In the genomic region with DNA sequence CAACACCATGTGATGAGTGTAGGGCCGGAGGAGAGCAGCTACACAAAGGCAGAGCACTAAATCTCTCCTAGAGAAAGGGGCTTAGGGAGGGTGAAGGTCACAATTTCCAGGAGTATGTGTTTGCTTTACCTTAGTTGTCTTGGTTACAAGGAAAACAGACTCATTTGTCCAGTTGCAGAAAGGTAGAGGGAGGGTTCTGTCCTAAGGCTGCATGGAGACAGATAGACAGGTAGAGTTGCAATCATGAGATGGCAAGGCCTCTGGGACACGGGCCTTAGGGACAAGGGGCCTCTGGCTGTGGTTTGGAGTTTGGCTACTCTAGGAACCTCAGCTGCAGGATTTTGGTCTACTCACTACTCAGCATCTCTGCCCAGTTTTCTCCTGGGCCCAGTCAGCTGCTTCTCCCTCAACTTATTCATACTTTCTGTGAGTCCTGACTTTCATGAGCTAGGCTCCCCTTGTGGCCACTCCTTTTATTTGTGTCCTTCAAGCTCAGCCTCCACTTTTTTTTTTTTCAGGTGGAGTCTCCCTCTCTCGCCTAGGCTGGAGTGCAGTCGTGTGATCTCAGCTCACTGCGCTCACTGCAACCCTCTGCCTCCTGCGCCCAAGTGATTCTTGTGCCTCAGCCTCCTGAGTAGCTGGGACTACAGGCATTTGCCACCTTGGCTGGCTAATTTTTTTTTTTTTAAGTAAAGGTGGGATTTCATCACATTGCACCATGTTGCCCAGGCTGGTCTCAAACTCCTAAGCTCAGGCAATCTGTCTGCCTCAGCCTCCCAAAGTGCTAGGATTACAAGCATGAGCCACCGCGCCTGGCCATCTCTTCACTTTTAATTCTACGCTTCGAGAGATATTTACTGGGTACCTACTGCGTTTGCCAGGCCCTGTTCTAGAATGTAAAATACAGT, we compare ENCODE assay signal across 1 cellular context.
TF ChIP-seq lines count a peak whose summit lies in the region.

No MANE protein-coding gene starts in this region.

TF ChIP-seq in HepG2, 621 proteins besides CTCF, POLR2A, EP300 and RAD21 (continued from another document and continues in another):
- TF ChIP-seq, protein P1, sequence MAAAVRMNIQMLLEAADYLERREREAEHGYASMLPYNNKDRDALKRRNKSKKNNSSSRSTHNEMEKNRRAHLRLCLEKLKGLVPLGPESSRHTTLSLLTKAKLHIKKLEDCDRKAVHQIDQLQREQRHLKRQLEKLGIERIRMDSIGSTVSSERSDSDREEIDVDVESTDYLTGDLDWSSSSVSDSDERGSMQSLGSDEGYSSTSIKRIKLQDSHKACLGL (CRISPR knock-in tag; IDR thresholded peaks at IDR 0.05) = no peak
- TF ChIP-seq ATF7-NPFF (CRISPR knock-in tag; IDR thresholded peaks at IDR 0.05; ENCODE audit: low read depth) (no peak), ZNF512B (CRISPR knock-in tag; IDR thresholded peaks at IDR 0.05; ENCODE audit: borderline replicate concordance) (no peak), ZNF260 (CRISPR knock-in tag; IDR thresholded peaks at IDR 0.05; ENCODE audit: borderline replicate concordance, low read depth) (no peak), NR2F1 (CRISPR knock-in tag; IDR thresholded peaks at IDR 0.05) (no peak), RFX3 (CRISPR knock-in tag; IDR thresholded peaks at IDR 0.05) (peak; percentile 80), HOXA9 (CRISPR knock-in tag; IDR thresholded peaks at IDR 0.05; ENCODE audit: borderline replicate concordance) (no peak), ZNF350 (CRISPR knock-in tag; IDR thresholded peaks at IDR 0.05; ENCODE audit: borderline replicate concordance, low read depth) (peak; percentile 20; the same call in 1 of the 2 replicates), ZNF563 (CRISPR knock-in tag; IDR thresholded peaks at IDR 0.05) (no peak), NFYB (CRISPR knock-in tag; IDR thresholded peaks at IDR 0.05) (no peak), GFI1 (CRISPR knock-in tag; IDR thresholded peaks at IDR 0.05; ENCODE audit: borderline replicate concordance) (no peak), ZNF724P (CRISPR knock-in tag; IDR thresholded peaks at IDR 0.05; ENCODE audit: borderline replicate concordance) (no peak), PITX1 (CRISPR knock-in tag; IDR thresholded peaks at IDR 0.05) (0 out of 2 replicates have a peak, but pooled peaks have one; percentile 15), NR2F6 (IDR thresholded peaks at IDR 0.05) (0 out of 2 replicates have a peak, but pooled peaks have one; percentile 42), NR2F6 (CRISPR knock-in tag; IDR thresholded peaks at IDR 0.05) (no peak), KDM6A (CRISPR knock-in tag; IDR thresholded peaks at IDR 0.05; ENCODE audit: low read depth) (peak; percentile 46; the same call in 1 of the 2 replicates), CHCHD3 (CRISPR knock-in tag; IDR thresholded peaks at IDR 0.05) (no peak), THAP11 (CRISPR knock-in tag; IDR thresholded peaks at IDR 0.05) (no peak), ZNF207 (IDR thresholded peaks at IDR 0.05; ENCODE audit: borderline replicate concordance) (no peak), HMGA1 (CRISPR knock-in tag; conservative IDR thresholded peaks at IDR 0.05) (no peak), CBX2 (IDR thresholded peaks at IDR 0.05; ENCODE audit: low read depth, low read length) (no peak), CBX2 (CRISPR knock-in tag; IDR thresholded peaks at IDR 0.05; ENCODE audit: low read depth) (no peak), ZNF282 (IDR thresholded peaks at IDR 0.05; ENCODE audit: partially characterized antibody) (no peak), ETV6 (CRISPR knock-in tag; conservative IDR thresholded peaks at IDR 0.05) (no peak), THAP9 (CRISPR knock-in tag; IDR thresholded peaks at IDR 0.05; ENCODE audit: borderline replicate concordance) (no peak), ZBTB3 (CRISPR knock-in tag; IDR thresholded peaks at IDR 0.05; ENCODE audit: borderline replicate concordance, low read depth) (no peak), CREB1 (IDR thresholded peaks at IDR 0.05) (no peak), CREB1 (CRISPR knock-in tag; IDR thresholded peaks at IDR 0.05) (no peak), NFKB2 (CRISPR knock-in tag; IDR thresholded peaks at IDR 0.05; ENCODE audit: borderline replicate concordance) (no peak), ZNF792 (CRISPR knock-in tag; IDR thresholded peaks at IDR 0.05) (no peak)
- TF ChIP-seq, protein P2, sequence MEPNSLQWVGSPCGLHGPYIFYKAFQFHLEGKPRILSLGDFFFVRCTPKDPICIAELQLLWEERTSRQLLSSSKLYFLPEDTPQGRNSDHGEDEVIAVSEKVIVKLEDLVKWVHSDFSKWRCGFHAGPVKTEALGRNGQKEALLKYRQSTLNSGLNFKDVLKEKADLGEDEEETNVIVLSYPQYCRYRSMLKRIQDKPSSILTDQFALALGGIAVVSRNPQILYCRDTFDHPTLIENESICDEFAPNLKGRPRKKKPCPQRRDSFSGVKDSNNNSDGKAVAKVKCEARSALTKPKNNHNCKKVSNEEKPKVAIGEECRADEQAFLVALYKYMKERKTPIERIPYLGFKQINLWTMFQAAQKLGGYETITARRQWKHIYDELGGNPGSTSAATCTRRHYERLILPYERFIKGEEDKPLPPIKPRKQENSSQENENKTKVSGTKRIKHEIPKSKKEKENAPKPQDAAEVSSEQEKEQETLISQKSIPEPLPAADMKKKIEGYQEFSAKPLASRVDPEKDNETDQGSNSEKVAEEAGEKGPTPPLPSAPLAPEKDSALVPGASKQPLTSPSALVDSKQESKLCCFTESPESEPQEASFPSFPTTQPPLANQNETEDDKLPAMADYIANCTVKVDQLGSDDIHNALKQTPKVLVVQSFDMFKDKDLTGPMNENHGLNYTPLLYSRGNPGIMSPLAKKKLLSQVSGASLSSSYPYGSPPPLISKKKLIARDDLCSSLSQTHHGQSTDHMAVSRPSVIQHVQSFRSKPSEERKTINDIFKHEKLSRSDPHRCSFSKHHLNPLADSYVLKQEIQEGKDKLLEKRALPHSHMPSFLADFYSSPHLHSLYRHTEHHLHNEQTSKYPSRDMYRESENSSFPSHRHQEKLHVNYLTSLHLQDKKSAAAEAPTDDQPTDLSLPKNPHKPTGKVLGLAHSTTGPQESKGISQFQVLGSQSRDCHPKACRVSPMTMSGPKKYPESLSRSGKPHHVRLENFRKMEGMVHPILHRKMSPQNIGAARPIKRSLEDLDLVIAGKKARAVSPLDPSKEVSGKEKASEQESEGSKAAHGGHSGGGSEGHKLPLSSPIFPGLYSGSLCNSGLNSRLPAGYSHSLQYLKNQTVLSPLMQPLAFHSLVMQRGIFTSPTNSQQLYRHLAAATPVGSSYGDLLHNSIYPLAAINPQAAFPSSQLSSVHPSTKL (CRISPR knock-in tag; IDR thresholded peaks at IDR 0.05) = peak; percentile 42; the same call in 1 of the 2 replicates
- TF ChIP-seq, protein P3, sequence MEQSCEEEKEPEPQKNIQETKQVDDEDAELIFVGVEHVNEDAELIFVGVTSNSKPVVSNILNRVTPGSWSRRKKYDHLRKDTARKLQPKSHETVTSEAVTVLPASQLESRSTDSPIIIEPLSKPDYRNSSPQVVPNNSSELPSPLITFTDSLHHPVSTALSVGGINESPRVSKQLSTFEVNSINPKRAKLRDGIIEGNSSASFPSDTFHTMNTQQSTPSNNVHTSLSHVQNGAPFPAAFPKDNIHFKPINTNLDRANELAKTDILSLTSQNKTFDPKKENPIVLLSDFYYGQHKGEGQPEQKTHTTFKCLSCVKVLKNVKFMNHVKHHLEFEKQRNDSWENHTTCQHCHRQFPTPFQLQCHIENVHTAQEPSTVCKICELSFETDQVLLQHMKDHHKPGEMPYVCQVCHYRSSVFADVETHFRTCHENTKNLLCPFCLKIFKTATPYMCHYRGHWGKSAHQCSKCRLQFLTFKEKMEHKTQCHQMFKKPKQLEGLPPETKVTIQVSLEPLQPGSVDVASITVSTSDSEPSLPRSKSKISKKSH (CRISPR knock-in tag; IDR thresholded peaks at IDR 0.05; ENCODE audit: borderline replicate concordance) = no peak
- TF ChIP-seq, protein P4, sequence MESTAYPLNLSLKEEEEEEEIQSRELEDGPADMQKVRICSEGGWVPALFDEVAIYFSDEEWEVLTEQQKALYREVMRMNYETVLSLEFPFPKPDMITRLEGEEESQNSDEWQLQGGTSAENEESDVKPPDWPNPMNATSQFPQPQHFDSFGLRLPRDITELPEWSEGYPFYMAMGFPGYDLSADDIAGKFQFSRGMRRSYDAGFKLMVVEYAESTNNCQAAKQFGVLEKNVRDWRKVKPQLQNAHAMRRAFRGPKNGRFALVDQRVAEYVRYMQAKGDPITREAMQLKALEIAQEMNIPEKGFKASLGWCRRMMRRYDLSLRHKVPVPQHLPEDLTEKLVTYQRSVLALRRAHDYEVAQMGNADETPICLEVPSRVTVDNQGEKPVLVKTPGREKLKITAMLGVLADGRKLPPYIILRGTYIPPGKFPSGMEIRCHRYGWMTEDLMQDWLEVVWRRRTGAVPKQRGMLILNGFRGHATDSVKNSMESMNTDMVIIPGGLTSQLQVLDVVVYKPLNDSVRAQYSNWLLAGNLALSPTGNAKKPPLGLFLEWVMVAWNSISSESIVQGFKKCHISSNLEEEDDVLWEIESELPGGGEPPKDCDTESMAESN (CRISPR knock-in tag; conservative IDR thresholded peaks at IDR 0.05) = no peak
- TF ChIP-seq, protein P5, sequence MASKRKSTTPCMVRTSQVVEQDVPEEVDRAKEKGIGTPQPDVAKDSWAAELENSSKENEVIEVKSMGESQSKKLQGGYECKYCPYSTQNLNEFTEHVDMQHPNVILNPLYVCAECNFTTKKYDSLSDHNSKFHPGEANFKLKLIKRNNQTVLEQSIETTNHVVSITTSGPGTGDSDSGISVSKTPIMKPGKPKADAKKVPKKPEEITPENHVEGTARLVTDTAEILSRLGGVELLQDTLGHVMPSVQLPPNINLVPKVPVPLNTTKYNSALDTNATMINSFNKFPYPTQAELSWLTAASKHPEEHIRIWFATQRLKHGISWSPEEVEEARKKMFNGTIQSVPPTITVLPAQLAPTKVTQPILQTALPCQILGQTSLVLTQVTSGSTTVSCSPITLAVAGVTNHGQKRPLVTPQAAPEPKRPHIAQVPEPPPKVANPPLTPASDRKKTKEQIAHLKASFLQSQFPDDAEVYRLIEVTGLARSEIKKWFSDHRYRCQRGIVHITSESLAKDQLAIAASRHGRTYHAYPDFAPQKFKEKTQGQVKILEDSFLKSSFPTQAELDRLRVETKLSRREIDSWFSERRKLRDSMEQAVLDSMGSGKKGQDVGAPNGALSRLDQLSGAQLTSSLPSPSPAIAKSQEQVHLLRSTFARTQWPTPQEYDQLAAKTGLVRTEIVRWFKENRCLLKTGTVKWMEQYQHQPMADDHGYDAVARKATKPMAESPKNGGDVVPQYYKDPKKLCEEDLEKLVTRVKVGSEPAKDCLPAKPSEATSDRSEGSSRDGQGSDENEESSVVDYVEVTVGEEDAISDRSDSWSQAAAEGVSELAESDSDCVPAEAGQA (IDR thresholded peaks at IDR 0.05; ENCODE audit: low read depth) = no peak
- TF ChIP-seq, protein P5 (CRISPR knock-in tag; IDR thresholded peaks at IDR 0.05; ENCODE audit: borderline replicate concordance) = no peak
